Comparison of ENCODE assay signal across 1 cellular context in the genomic region with DNA sequence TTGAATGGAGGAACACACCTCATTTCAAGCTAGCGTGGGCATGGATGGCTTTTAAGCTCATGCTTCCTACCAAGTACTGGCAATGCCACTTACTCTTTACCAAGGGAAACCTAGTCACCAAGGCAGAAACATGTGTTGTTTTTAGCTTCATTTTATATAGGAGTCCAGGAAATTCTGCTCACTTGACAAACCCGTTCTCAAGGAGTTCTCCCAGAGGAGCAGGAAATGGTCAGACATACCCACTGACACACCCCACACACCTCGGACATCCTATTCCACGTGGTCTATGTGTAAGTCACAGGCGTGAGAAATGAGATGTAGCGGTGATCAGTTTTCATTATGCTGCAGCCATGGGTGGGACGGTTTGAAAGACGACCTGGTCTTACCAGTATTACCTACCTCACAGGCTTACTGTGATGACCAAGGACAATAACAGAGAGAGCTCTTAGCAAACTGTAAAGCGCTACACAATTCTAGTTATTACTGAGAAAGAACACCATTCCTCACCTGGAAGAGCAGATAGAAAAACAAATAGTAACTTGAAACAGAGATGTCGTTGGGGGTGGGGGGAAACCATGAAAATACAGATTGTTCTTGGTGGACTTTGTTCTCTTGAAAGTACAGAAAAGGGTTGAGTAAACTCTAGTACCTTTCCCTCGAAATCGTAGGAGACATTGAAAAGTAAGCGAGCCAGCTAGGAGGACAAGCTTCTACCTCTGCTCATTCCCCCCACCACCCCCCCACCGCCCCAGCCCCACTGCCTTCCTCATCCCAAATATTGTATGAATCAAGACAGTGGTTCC.
TF ChIP-seq lines count a peak whose summit lies in the region.

No MANE protein-coding gene starts in this region.

TF ChIP-seq in HepG2, 621 proteins besides CTCF, POLR2A, EP300 and RAD21 (continued from another document and continues in another):
- TF ChIP-seq, protein P1, sequence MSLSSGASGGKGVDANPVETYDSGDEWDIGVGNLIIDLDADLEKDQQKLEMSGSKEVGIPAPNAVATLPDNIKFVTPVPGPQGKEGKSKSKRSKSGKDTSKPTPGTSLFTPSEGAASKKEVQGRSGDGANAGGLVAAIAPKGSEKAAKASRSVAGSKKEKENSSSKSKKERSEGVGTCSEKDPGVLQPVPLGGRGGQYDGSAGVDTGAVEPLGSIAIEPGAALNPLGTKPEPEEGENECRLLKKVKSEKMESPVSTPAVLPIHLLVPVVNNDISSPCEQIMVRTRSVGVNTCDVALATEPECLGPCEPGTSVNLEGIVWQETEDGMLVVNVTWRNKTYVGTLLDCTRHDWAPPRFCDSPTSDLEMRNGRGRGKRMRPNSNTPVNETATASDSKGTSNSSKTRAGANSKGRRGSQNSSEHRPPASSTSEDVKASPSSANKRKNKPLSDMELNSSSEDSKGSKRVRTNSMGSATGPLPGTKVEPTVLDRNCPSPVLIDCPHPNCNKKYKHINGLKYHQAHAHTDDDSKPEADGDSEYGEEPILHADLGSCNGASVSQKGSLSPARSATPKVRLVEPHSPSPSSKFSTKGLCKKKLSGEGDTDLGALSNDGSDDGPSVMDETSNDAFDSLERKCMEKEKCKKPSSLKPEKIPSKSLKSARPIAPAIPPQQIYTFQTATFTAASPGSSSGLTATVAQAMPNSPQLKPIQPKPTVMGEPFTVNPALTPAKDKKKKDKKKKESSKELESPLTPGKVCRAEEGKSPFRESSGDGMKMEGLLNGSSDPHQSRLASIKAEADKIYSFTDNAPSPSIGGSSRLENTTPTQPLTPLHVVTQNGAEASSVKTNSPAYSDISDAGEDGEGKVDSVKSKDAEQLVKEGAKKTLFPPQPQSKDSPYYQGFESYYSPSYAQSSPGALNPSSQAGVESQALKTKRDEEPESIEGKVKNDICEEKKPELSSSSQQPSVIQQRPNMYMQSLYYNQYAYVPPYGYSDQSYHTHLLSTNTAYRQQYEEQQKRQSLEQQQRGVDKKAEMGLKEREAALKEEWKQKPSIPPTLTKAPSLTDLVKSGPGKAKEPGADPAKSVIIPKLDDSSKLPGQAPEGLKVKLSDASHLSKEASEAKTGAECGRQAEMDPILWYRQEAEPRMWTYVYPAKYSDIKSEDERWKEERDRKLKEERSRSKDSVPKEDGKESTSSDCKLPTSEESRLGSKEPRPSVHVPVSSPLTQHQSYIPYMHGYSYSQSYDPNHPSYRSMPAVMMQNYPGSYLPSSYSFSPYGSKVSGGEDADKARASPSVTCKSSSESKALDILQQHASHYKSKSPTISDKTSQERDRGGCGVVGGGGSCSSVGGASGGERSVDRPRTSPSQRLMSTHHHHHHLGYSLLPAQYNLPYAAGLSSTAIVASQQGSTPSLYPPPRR (CRISPR knock-in tag; IDR thresholded peaks at IDR 0.05; ENCODE audit: borderline replicate concordance), result 0 out of 2 replicates have a peak, but pooled peaks have one; percentile 23
- TF ChIP-seq, protein P2, sequence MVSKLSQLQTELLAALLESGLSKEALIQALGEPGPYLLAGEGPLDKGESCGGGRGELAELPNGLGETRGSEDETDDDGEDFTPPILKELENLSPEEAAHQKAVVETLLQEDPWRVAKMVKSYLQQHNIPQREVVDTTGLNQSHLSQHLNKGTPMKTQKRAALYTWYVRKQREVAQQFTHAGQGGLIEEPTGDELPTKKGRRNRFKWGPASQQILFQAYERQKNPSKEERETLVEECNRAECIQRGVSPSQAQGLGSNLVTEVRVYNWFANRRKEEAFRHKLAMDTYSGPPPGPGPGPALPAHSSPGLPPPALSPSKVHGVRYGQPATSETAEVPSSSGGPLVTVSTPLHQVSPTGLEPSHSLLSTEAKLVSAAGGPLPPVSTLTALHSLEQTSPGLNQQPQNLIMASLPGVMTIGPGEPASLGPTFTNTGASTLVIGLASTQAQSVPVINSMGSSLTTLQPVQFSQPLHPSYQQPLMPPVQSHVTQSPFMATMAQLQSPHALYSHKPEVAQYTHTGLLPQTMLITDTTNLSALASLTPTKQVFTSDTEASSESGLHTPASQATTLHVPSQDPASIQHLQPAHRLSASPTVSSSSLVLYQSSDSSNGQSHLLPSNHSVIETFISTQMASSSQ (IDR thresholded peaks at IDR 0.05; ENCODE audit: low read depth), result no peak
- TF ChIP-seq, protein P2 (CRISPR knock-in tag; IDR thresholded peaks at IDR 0.05; ENCODE audit: borderline replicate concordance), result peak; percentile 35; the same call in 1 of the 2 replicates
- no peak for TF ChIP-seq SPEN (CRISPR knock-in tag; IDR thresholded peaks at IDR 0.05; ENCODE audit: low read depth)
- TF ChIP-seq, protein P3, sequence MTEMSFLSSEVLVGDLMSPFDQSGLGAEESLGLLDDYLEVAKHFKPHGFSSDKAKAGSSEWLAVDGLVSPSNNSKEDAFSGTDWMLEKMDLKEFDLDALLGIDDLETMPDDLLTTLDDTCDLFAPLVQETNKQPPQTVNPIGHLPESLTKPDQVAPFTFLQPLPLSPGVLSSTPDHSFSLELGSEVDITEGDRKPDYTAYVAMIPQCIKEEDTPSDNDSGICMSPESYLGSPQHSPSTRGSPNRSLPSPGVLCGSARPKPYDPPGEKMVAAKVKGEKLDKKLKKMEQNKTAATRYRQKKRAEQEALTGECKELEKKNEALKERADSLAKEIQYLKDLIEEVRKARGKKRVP (CRISPR knock-in tag; IDR thresholded peaks at IDR 0.05), result 0 out of 4 replicates have a peak, but pooled peaks of 1 of the 2 experiments have one; percentile 16
- TF ChIP-seq SOX5 (CRISPR knock-in tag; IDR thresholded peaks at IDR 0.05; ENCODE audit: borderline replicate concordance), result peak; percentile 89
- TF ChIP-seq ZNF33B (CRISPR knock-in tag; IDR thresholded peaks at IDR 0.05), result 0 out of 2 replicates have a peak, but pooled peaks have one; percentile 62
- TF ChIP-seq, protein P4, sequence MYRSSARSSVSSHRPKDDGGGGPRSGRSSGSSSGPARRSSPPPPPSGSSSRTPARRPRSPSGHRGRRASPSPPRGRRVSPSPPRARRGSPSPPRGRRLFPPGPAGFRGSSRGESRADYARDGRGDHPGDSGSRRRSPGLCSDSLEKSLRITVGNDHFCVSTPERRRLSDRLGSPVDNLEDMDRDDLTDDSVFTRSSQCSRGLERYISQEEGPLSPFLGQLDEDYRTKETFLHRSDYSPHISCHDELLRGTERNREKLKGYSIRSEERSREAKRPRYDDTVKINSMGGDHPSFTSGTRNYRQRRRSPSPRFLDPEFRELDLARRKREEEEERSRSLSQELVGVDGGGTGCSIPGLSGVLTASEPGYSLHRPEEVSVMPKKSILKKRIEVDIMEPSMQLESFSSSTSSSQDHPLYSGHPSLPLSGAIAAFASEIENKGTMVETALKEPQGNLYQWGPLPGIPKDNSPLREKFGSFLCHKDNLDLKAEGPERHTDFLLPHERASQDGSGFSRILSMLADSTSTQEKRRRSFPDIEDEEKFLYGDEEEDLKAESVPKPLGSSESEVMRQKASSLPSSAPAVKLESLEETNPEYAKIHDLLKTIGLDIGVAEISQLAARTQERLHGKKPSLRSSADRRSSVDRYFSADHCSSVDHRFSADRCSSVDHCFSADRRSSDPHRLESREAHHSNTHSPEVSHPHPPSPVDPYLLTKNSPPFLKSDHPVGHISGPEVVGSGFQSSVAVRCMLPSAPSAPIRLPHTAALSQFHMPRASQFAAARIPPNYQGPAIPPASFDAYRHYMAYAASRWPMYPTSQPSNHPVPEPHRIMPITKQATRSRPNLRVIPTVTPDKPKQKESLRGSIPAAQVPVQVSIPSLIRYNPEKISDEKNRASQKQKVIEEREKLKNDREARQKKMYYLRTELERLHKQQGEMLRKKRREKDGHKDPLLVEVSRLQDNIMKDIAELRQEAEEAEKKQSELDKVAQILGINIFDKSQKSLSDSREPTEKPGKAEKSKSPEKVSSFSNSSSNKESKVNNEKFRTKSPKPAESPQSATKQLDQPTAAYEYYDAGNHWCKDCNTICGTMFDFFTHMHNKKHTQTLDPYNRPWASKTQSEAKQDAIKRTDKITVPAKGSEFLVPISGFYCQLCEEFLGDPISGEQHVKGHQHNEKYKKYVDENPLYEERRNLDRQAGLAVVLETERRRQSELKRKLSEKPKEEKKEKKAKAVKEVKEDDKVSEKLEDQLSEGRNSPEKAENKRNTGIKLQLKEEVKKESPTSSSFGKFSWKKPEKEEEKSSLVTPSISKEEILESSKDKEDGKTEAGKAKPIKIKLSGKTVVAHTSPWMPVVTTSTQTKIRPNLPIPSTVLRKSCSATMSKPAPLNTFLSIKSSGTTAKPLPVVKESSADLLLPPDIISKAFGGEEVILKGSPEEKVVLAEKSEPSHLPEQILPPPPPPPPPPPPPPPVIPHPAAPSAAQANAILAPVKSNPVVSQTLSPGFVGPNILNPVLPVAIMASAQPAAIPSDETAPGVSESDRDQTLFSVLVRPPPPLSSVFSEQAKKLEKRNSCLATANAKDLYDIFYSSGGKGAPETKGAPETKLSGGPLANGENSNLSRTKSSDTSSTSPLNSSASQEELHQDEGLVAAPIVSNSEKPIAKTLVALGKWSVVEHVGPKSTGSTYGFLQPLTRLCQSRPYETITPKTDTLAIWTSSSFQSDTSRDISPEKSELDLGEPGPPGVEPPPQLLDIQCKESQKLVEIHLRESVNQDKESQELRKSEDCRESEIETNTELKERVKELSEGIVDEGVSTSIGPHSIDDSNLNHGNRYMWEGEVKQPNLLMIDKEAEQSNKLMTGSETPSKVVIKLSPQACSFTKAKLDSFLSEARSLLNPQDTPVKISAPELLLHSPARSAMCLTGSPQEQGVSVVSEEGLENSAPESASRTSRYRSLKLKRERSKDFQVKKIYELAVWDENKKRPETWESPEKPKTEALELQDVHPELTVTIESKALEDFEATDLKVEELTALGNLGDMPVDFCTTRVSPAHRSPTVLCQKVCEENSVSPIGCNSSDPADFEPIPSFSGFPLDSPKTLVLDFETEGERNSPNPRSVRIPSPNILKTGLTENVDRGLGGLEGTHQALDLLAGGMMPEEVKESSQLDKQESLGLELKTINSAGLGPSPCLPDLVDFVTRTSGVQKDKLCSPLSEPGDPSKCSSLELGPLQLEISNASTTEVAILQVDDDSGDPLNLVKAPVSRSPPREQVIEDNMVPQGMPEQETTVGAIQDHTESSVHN (CRISPR knock-in tag; IDR thresholded peaks at IDR 0.05), result 0 out of 2 replicates have a peak, but pooled peaks have one; percentile 82
- peak; percentile 59; the same call in 1 of the 2 replicates for TF ChIP-seq MEIS1 (CRISPR knock-in tag; IDR thresholded peaks at IDR 0.05; ENCODE audit: borderline replicate concordance)
- TF ChIP-seq CBX5 (CRISPR knock-in tag; IDR thresholded peaks at IDR 0.05; ENCODE audit: borderline replicate concordance), result peak; percentile 52; the same call in 1 of the 2 replicates
- TF ChIP-seq TARDBP (CRISPR knock-in tag; IDR thresholded peaks at IDR 0.05), result peak; percentile 28; the same call in 1 of the 2 replicates
- TF ChIP-seq, protein P5, sequence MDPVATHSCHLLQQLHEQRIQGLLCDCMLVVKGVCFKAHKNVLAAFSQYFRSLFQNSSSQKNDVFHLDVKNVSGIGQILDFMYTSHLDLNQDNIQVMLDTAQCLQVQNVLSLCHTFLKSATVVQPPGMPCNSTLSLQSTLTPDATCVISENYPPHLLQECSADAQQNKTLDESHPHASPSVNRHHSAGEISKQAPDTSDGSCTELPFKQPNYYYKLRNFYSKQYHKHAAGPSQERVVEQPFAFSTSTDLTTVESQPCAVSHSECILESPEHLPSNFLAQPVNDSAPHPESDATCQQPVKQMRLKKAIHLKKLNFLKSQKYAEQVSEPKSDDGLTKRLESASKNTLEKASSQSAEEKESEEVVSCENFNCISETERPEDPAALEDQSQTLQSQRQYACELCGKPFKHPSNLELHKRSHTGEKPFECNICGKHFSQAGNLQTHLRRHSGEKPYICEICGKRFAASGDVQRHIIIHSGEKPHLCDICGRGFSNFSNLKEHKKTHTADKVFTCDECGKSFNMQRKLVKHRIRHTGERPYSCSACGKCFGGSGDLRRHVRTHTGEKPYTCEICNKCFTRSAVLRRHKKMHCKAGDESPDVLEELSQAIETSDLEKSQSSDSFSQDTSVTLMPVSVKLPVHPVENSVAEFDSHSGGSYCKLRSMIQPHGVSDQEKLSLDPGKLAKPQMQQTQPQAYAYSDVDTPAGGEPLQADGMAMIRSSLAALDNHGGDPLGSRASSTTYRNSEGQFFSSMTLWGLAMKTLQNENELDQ (CRISPR knock-in tag; IDR thresholded peaks at IDR 0.05; ENCODE audit: borderline replicate concordance), result 0 out of 2 replicates have a peak, but pooled peaks have one; percentile 7
- 0 out of 2 replicates have a peak, but pooled peaks have one; percentile 31 for TF ChIP-seq ZNF143 (CRISPR knock-in tag; IDR thresholded peaks at IDR 0.05)
- no peak for TF ChIP-seq ZNF670 (CRISPR knock-in tag; IDR thresholded peaks at IDR 0.05; ENCODE audit: borderline replicate concordance)
- TF ChIP-seq, protein P6, sequence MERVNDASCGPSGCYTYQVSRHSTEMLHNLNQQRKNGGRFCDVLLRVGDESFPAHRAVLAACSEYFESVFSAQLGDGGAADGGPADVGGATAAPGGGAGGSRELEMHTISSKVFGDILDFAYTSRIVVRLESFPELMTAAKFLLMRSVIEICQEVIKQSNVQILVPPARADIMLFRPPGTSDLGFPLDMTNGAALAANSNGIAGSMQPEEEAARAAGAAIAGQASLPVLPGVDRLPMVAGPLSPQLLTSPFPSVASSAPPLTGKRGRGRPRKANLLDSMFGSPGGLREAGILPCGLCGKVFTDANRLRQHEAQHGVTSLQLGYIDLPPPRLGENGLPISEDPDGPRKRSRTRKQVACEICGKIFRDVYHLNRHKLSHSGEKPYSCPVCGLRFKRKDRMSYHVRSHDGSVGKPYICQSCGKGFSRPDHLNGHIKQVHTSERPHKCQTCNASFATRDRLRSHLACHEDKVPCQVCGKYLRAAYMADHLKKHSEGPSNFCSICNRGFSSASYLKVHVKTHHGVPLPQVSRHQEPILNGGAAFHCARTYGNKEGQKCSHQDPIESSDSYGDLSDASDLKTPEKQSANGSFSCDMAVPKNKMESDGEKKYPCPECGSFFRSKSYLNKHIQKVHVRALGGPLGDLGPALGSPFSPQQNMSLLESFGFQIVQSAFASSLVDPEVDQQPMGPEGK (CRISPR knock-in tag; IDR thresholded peaks at IDR 0.05), result peak; percentile 88
- TF ChIP-seq ZSCAN29 (CRISPR knock-in tag; conservative IDR thresholded peaks at IDR 0.05), result 0 out of 2 replicates have a peak, but pooled peaks have one; percentile 29
- peak; percentile 57; the same call in 1 of the 2 replicates for TF ChIP-seq GFI1 (CRISPR knock-in tag; IDR thresholded peaks at IDR 0.05; ENCODE audit: borderline replicate concordance)
- 0 out of 2 replicates have a peak, but pooled peaks have one; percentile 19 for TF ChIP-seq KDM6A (CRISPR knock-in tag; IDR thresholded peaks at IDR 0.05; ENCODE audit: low read depth)
